Comparison of ENCODE assay signal across 8 cellular contexts in genomic region chr4:39717743-39718142, GRCh38. TPM values are rescaled to one million over a fixed set of nuclear protein-coding genes. Genes with fewer than 3 reads are reported as not detected.
DNase-seq lines count a peak whose midpoint lies in the region; ATAC-seq and TF ChIP-seq lines count a peak whose summit lies in the region.
"Not testable (repeated sequence)": the region's sequence is repeated elsewhere in the genome, so short reads cannot be mapped to it uniquely, and the experiment has no call there.

No MANE protein-coding gene starts in this region.

- H3K4me3 Mint-ChIP-seq in CD4-positive, alpha-beta T cell = peak overlapping the region; percentile 52
- peak overlapping the region; percentile 23 for H3K4me3 Mint-ChIP-seq in T-helper 1 cell treated with Interleukin-12 subunit alpha and Interleukin-12 subunit beta and Interleukin-4 antibody, amounts not matched to agents 30 μg/mL and 1 μg/mL, for 36 hours
- peak overlapping the region; percentile 46 for H3K4me3 Mint-ChIP-seq in activated CD8-positive, alpha-beta T cell treated with anti-CD3 and anti-CD28 coated beads, Interleukin-2, amount 10 ng/mL, durations not matched to agents 7 days and 5 days
- peak overlapping the region; percentile 16 for H3K4me3 Mint-ChIP-seq in activated T-helper 17 cell treated with anti-CD3 and anti-CD28 coated beads, Interleukin-2, amount 50 U/mL, for 72 hours
- peak overlapping the region; percentile 78 for H3K4me3 Mint-ChIP-seq in activated naive CD8-positive, alpha-beta T cell treated with anti-CD3 and anti-CD28 coated beads, Interleukin-2, amount 10 ng/mL, durations not matched to agents 7 days and 5 days
- H3K4me3 Mint-ChIP-seq in nephron progenitor cell, type B pancreatic cell: not testable (repeated sequence)

- H3K36me3 ChIP-seq in right atrium auricular region = not testable (repeated sequence)

- H3K36me3 Mint-ChIP-seq in CD4-positive, alpha-beta T cell (ENCODE audit: low read depth) = peaks cover 51% of the 10 kb centered on the region
- peaks cover 12% of the 10 kb centered on the region for H3K36me3 Mint-ChIP-seq in T-helper 1 cell treated with Interleukin-12 subunit alpha and Interleukin-12 subunit beta and Interleukin-4 antibody, amounts not matched to agents 30 μg/mL and 1 μg/mL, for 36 hours (ENCODE audit: low read depth)
- H3K36me3 Mint-ChIP-seq in activated CD8-positive, alpha-beta T cell treated with anti-CD3 and anti-CD28 coated beads, Interleukin-2, amount 10 ng/mL, durations not matched to agents 7 days and 5 days (ENCODE audit: low read depth) = peaks cover 35% of the 10 kb centered on the region
- peaks cover 56% of the 10 kb centered on the region for H3K36me3 Mint-ChIP-seq in activated T-helper 17 cell treated with anti-CD3 and anti-CD28 coated beads, Interleukin-2, amount 50 U/mL, for 72 hours (ENCODE audit: low read depth)
- H3K36me3 Mint-ChIP-seq in activated naive CD8-positive, alpha-beta T cell treated with anti-CD3 and anti-CD28 coated beads, Interleukin-2, amount 10 ng/mL, durations not matched to agents 7 days and 5 days = peaks cover 21% of the 10 kb centered on the region
- H3K36me3 Mint-ChIP-seq in nephron progenitor cell (ENCODE audit: low read depth) (peaks cover 68% of the 10 kb centered on the region), type B pancreatic cell (peaks cover 33% of the 10 kb centered on the region)

- peak overlapping the region; percentile 75 for H3K27ac Mint-ChIP-seq in CD4-positive, alpha-beta T cell
- H3K27ac Mint-ChIP-seq in T-helper 1 cell treated with Interleukin-12 subunit alpha and Interleukin-12 subunit beta and Interleukin-4 antibody, amounts not matched to agents 30 μg/mL and 1 μg/mL, for 36 hours; activated T-helper 17 cell treated with anti-CD3 and anti-CD28 coated beads, Interleukin-2, amount 50 U/mL, for 72 hours: not testable (repeated sequence)
- H3K27ac Mint-ChIP-seq in activated CD8-positive, alpha-beta T cell treated with anti-CD3 and anti-CD28 coated beads, Interleukin-2, amount 10 ng/mL, durations not matched to agents 7 days and 5 days = peak overlapping the region; percentile 80
- peak overlapping the region; percentile 86 for H3K27ac Mint-ChIP-seq in activated naive CD8-positive, alpha-beta T cell treated with anti-CD3 and anti-CD28 coated beads, Interleukin-2, amount 10 ng/mL, durations not matched to agents 7 days and 5 days
- H3K27ac Mint-ChIP-seq in nephron progenitor cell = peak overlapping the region; percentile 92
- peak overlapping the region; percentile 31 for H3K27ac Mint-ChIP-seq in type B pancreatic cell

- CTCF ChIA-PET in CD4-positive, alpha-beta T cell (lab: Charles Lee) = not testable (repeated sequence)
- CTCF ChIA-PET in activated CD8-positive, alpha-beta T cell treated with anti-CD3 and anti-CD28 coated beads, Interleukin-2, amount 10 ng/mL, durations not matched to agents 7 days and 5 days (lab: Charles Lee) = interaction anchor here (1.1 kb wide), 1 partner anchor 11 kb away, joined by 3 read pairs; no protein-coding TSS in a partner anchor

- intact Hi-C loops in CD4-positive, alpha-beta T cell (cut with DNase I, micrococcal nuclease) = not testable (repeated sequence)

- not testable (repeated sequence) for H3K27me3 Mint-ChIP-seq in CD4-positive, alpha-beta T cell; T-helper 1 cell treated with Interleukin-12 subunit alpha and Interleukin-12 subunit beta and Interleukin-4 antibody, amounts not matched to agents 30 μg/mL and 1 μg/mL, for 36 hours (ENCODE audit: low read depth); activated CD8-positive, alpha-beta T cell treated with anti-CD3 and anti-CD28 coated beads, Interleukin-2, amount 10 ng/mL, durations not matched to agents 7 days and 5 days (ENCODE audit: low read depth); activated T-helper 17 cell treated with anti-CD3 and anti-CD28 coated beads, Interleukin-2, amount 50 U/mL, for 72 hours; activated naive CD8-positive, alpha-beta T cell treated with anti-CD3 and anti-CD28 coated beads, Interleukin-2, amount 10 ng/mL, durations not matched to agents 7 days and 5 days; nephron progenitor cell (ENCODE audit: low read depth, poor library complexity); type B pancreatic cell

- not testable (repeated sequence) for H3K4me3 ChIP-seq in right atrium auricular region

- DNase-seq in CD4-positive, alpha-beta T cell; activated CD8-positive, alpha-beta T cell treated with anti-CD3 and anti-CD28 coated beads, Interleukin-2, amount 10 ng/mL, durations not matched to agents 7 days and 5 days; activated naive CD8-positive, alpha-beta T cell treated with anti-CD3 and anti-CD28 coated beads, Interleukin-2, amount 10 ng/mL, durations not matched to agents 7 days and 5 days; nephron progenitor cell; type B pancreatic cell (ENCODE audit: extremely low spot score, unreplicated experiment): not testable (repeated sequence)
- peak; percentile 38 for DNase-seq in right atrium auricular region (ENCODE audit: low spot score)

- TF ChIP-seq CTCF in CD4-positive, alpha-beta T cell (IDR thresholded peaks at IDR 0.05); right atrium auricular region (IDR thresholded peaks at IDR 0.05); nephron progenitor cell (IDR thresholded peaks at IDR 0.05); type B pancreatic cell (conservative IDR thresholded peaks at IDR 0.05): not testable (repeated sequence)

- POLR2A ChIA-PET in CD4-positive, alpha-beta T cell (lab: Charles Lee) = not testable (repeated sequence)
- POLR2A ChIA-PET in activated CD8-positive, alpha-beta T cell treated with anti-CD3 and anti-CD28 coated beads, Interleukin-2, amount 10 ng/mL, durations not matched to agents 7 days and 5 days (lab: Charles Lee) = interaction anchor here (0.6 kb wide), 2 partner anchors 12 to 244 kb away, joined by 3 read pairs; no protein-coding TSS in a partner anchor
- POLR2A ChIA-PET in activated naive CD8-positive, alpha-beta T cell treated with anti-CD3 and anti-CD28 coated beads, Interleukin-2, amount 10 ng/mL, durations not matched to agents 7 days and 5 days (lab: Charles Lee) = interaction anchor here (0.7 to 2.0 kb wide), 2 partner anchors 20 to 71 kb away, joined by 3 to 7 read pairs; partner anchors contain the start of gene UBE2K

- not testable (repeated sequence) for H3K9me3 Mint-ChIP-seq in CD4-positive, alpha-beta T cell; T-helper 1 cell treated with Interleukin-12 subunit alpha and Interleukin-12 subunit beta and Interleukin-4 antibody, amounts not matched to agents 30 μg/mL and 1 μg/mL, for 36 hours; activated CD8-positive, alpha-beta T cell treated with anti-CD3 and anti-CD28 coated beads, Interleukin-2, amount 10 ng/mL, durations not matched to agents 7 days and 5 days (ENCODE audit: insufficient read depth); activated T-helper 17 cell treated with anti-CD3 and anti-CD28 coated beads, Interleukin-2, amount 50 U/mL, for 72 hours; activated naive CD8-positive, alpha-beta T cell treated with anti-CD3 and anti-CD28 coated beads, Interleukin-2, amount 10 ng/mL, durations not matched to agents 7 days and 5 days; type B pancreatic cell
- peaks cover 20% of the 10 kb centered on the region for H3K9me3 Mint-ChIP-seq in nephron progenitor cell

- H3K4me1 ChIP-seq in right atrium auricular region = peaks cover 0 to 18% of the 10 kb centered on the region in 2 donors

- not testable (repeated sequence) for ATAC-seq in CD4-positive, alpha-beta T cell (ENCODE audit: poor library complexity); activated CD8-positive, alpha-beta T cell treated with anti-CD3 and anti-CD28 coated beads, Interleukin-2, amount 10 ng/mL, durations not matched to agents 7 days and 5 days; activated T-helper 17 cell treated with anti-CD3 and anti-CD28 coated beads, Interleukin-2, amount 50 U/mL, for 72 hours (replicated peaks); activated naive CD8-positive, alpha-beta T cell treated with anti-CD3 and anti-CD28 coated beads, Interleukin-2, amount 10 ng/mL, durations not matched to agents 7 days and 5 days (ENCODE audit: low read depth)

- peaks cover 75% of the 10 kb centered on the region for H3K4me1 Mint-ChIP-seq in CD4-positive, alpha-beta T cell (ENCODE audit: low read depth)
- H3K4me1 Mint-ChIP-seq in T-helper 1 cell treated with Interleukin-12 subunit alpha and Interleukin-12 subunit beta and Interleukin-4 antibody, amounts not matched to agents 30 μg/mL and 1 μg/mL, for 36 hours (ENCODE audit: low read depth) = peaks cover 42% of the 10 kb centered on the region
- H3K4me1 Mint-ChIP-seq in activated CD8-positive, alpha-beta T cell treated with anti-CD3 and anti-CD28 coated beads, Interleukin-2, amount 10 ng/mL, durations not matched to agents 7 days and 5 days (ENCODE audit: low read depth) = peaks cover 58% of the 10 kb centered on the region
- H3K4me1 Mint-ChIP-seq in activated T-helper 17 cell treated with anti-CD3 and anti-CD28 coated beads, Interleukin-2, amount 50 U/mL, for 72 hours = peaks cover 25% of the 10 kb centered on the region
- H3K4me1 Mint-ChIP-seq in activated naive CD8-positive, alpha-beta T cell treated with anti-CD3 and anti-CD28 coated beads, Interleukin-2, amount 10 ng/mL, durations not matched to agents 7 days and 5 days = peaks cover 47% of the 10 kb centered on the region
- H3K4me1 Mint-ChIP-seq in nephron progenitor cell = not testable (repeated sequence)
- H3K4me1 Mint-ChIP-seq in type B pancreatic cell (ENCODE audit: unreplicated experiment) = peaks cover 22% of the 10 kb centered on the region

- not testable (repeated sequence) for H3K27me3 ChIP-seq in CD4-positive, alpha-beta T cell (ENCODE audit: control insufficient read depth, insufficient read depth, low read length); right atrium auricular region

- H3K9me3 ChIP-seq in CD4-positive, alpha-beta T cell (ENCODE audit: control insufficient read depth, low read length); right atrium auricular region: not testable (repeated sequence)

- not testable (repeated sequence) for H3K27ac ChIP-seq in CD4-positive, alpha-beta T cell (ENCODE audit: low read depth, low read length); right atrium auricular region

RNA-seq across cellular contexts. Expression of gene UBE2K, which starts 19.8 kb away (rescaled TPM):
- 10 to 100 TPM; 35.9 to 41.3 TPM for total RNA-seq in CD4-positive, alpha-beta T cell
- total RNA-seq in activated CD8-positive, alpha-beta T cell treated with anti-CD3 and anti-CD28 coated beads, Interleukin-2, amount 10 ng/mL, durations not matched to agents 7 days and 5 days = 10 to 100 TPM; 74.9 to 78.7 TPM
- 10 to 100 TPM; 52.5 to 90.0 TPM for total RNA-seq in activated T-helper 17 cell treated with anti-CD3 and anti-CD28 coated beads, Interleukin-2, amount 50 U/mL, for 72 hours
- total RNA-seq in activated naive CD8-positive, alpha-beta T cell treated with anti-CD3 and anti-CD28 coated beads, Interleukin-2, amount 10 ng/mL, durations not matched to agents 7 days and 5 days = 10 to 100 TPM; 67.4 to 73.1 TPM
- 10 to 100 TPM; 16.7 to 23.8 TPM for total RNA-seq in right atrium auricular region
- total RNA-seq in type B pancreatic cell (ENCODE audit: low replicate concordance) = 87.7 and 88.6 TPM in 2 replicates
